24 cellular contexts compared by ENCODE assay signal in the genomic region with DNA sequence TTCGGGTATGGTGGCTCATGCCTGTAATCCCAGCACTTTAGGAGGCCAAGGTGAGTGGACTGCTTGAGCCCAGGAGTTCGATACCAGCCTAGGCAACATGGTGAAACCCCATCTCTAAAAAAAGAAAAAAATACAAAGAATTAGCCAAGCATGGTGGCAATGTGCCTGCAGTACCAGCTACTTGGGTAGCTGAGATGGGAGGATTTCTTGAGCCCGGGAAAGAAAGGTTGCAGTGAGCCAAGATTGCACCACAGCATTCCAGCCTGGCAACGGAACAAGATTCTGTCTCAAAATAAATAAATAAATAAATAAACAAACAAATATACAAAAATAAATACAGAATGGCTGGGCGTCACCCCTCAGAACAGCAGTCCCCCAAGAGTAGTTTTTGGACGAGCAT.
"Had no signal": no experiment of that assay in that cellular context is flagged by ENCODE, and none has a peak within 500 bp of the region (broad histone marks: within the 10 kb centered on the region; RNA-seq: fewer than 3 reads in every experiment).

No MANE protein-coding gene starts in this region.

- H3K27ac ChIP-seq: coronary artery, left ventricle myocardium inferior, lower lobe of right lung, neural progenitor cell, ovary, suprapubic skin, tibial artery, upper lobe of left lung, uterus had no signal

- H3K4me3 Mint-ChIP-seq: endodermal cell, memory B cell, mesothelial cell of epicardium, natural killer cell, neural progenitor cell had no signal

- H3K4me1 ChIP-seq: lower lobe of right lung, neural progenitor cell, suprapubic skin had no signal

- ATAC-seq: lower lobe of right lung; natural killer cell; right cardiac atrium; stimulated activated naive CD8-positive, alpha-beta T cell treated with anti-CD3 and anti-CD28 coated beads, Interleukin-15, Interleukin-2, amounts not matched to agents 100 U/mL and 50 U/mL, for 24 hours had no signal

- H3K9me3 ChIP-seq: left ventricle myocardium inferior, lower lobe of right lung, ovary, suprapubic skin, tibial artery, upper lobe of left lung, uterus had no signal

- H3K9me3 Mint-ChIP-seq: endodermal cell, memory B cell, mesothelial cell of epicardium, natural killer cell, neural progenitor cell had no signal

- H3K4me2 ChIP-seq: neural progenitor cell, smooth muscle cell had no signal

- H3K4me3 ChIP-seq: coronary artery, left ventricle myocardium inferior, lower lobe of right lung, neural progenitor cell, ovary, smooth muscle cell, suprapubic skin, tibial artery, upper lobe of left lung, uterus had no signal

- H3K27ac Mint-ChIP-seq: endodermal cell, memory B cell, mesothelial cell of epicardium, natural killer cell, neural progenitor cell, progenitor cell of endocrine pancreas had no signal

- H2AFZ ChIP-seq: neural progenitor cell had no signal

- DNase-seq: effector CD4-positive, alpha-beta T cell; endodermal cell; erythroblast; foreskin fibroblast; kidney; left cardiac atrium; left ventricle myocardium inferior; lower lobe of right lung; natural killer cell; nucleus accumbens; ovary; right cardiac atrium; stimulated activated CD4-positive, alpha-beta T cell treated with anti-CD3 and anti-CD28 coated beads, Interleukin-2, amount 100 ng/mL, for 48 hours; stimulated activated naive CD8-positive, alpha-beta T cell treated with anti-CD3 and anti-CD28 coated beads, Interleukin-15, Interleukin-2, amounts not matched to agents 100 U/mL and 50 U/mL, for 24 hours; tibial artery; upper lobe of left lung; uterus had no signal

- H3K27me3 ChIP-seq: neural progenitor cell, ovary, tibial artery, upper lobe of left lung, uterus had no signal

- H3K36me3 ChIP-seq: left ventricle myocardium inferior, lower lobe of right lung, neural progenitor cell, ovary, suprapubic skin, tibial artery, upper lobe of left lung, uterus had no signal

- H3K36me3 Mint-ChIP-seq: memory B cell, mesothelial cell of epicardium, natural killer cell had no signal
